8 cellular contexts compared by ENCODE assay signal in genomic region chr5:138032028-138032571, GRCh38. TPM values are rescaled to one million over a fixed set of nuclear protein-coding genes. Genes with fewer than 3 reads are reported as not detected.
DNase-seq lines count a peak whose midpoint lies in the region; ATAC-seq, FAIRE-seq and TF ChIP-seq lines count a peak whose summit lies in the region.

No MANE protein-coding gene starts in this region.

- BruUV-seq in K562 (replicated peaks; lab: Mats Ljungman, UMichigan) = no TSS peak

- POLR2A ChIA-PET in AG04450 (lab: Yijun Ruan, JAX) = interaction anchor here (0.8 kb wide), 1 partner anchor 31 kb away, joined by 6 read pairs; no protein-coding TSS in a partner anchor
- POLR2A ChIA-PET in K562 (lab: Yijun Ruan, JAX) = no interaction called here

- intact Hi-C loops in K562 (cut with micrococcal nuclease) = loop anchor here (2.0 to 5.0 kb wide), 3 partner anchors 33 to 280 kb away; partner anchors contain the start of gene HNRNPA0

- H3K36me3 ChIP-seq in K562 (ENCODE audit: control insufficient read depth, insufficient read depth, low read length) (peaks cover 14% of the 10 kb centered on the region; the same call in 2 of the 3 replicates), iPS-18a (ENCODE audit: control insufficient read depth, low read depth, low read length) (no peaks in the 10 kb centered on the region)

- peak overlapping the region; percentile 96 for H3K4me3 ChIP-seq in AG04450 (ENCODE audit: low read depth, low read length)
- peak overlapping the region; percentile 85 for H3K4me3 ChIP-seq in K562
- H3K4me3 ChIP-seq in iPS-18a (ENCODE audit: low read length) = peak overlapping the region; percentile 88
- peak overlapping the region; percentile 73 to 100 (median 97) for H3K4me3 ChIP-seq in skin epidermis

- no peak for DNase-seq in AG04450 (ENCODE audit: low read depth, low spot score)
- peak; percentile 92 for DNase-seq in OCI-M1 (lab: John Stamatoyannopoulos, UW)
- DNase-seq in K562 (ENCODE audit: extremely low read depth in 1 of 4, low spot score in 3 of 4) = peak in 1 of 4 experiments; percentile 67
- no peak for DNase-seq in NCI-H524 (lab: John Stamatoyannopoulos, UW)

- ATAC-seq in GM18517 (IDR thresholded peaks at IDR 0.05; ENCODE audit: unreplicated experiment) (peak; percentile 43), HG02973 (IDR thresholded peaks at IDR 0.05; ENCODE audit: unreplicated experiment) (peak; percentile 32), K562 (peak; percentile 58)

- peak overlapping the region; percentile 98 for H3K27ac ChIP-seq in AG04450 (ENCODE audit: low read depth, low read length)
- peak overlapping the region; percentile 95 for H3K27ac ChIP-seq in K562 (ENCODE audit: extremely low read depth, low read depth, low read length)
- no peak overlapping the region for H3K27ac ChIP-seq in iPS-18a (ENCODE audit: low read length)
- H3K27ac ChIP-seq in skin epidermis = peak overlapping the region; percentile 79 to 100 (median 96)

- H3K9me3 ChIP-seq in AG04450 (ENCODE audit: control insufficient read depth, insufficient read depth, low read length) = peaks cover 7% of the 10 kb centered on the region; the same call in 1 of the 2 replicates
- H3K9me3 ChIP-seq in K562 (replicated peaks; ENCODE audit: control insufficient read depth, insufficient read depth, low read depth, low read length) = no peaks in the 10 kb centered on the region; the same call in 1 of the 2 replicates
- no peaks in the 10 kb centered on the region for H3K9me3 ChIP-seq in iPS-18a (ENCODE audit: control insufficient read depth, low read depth, low read length)

- TF ChIP-seq RAD21 in K562 (CRISPR knock-in tag; conservative IDR thresholded peaks at IDR 0.05 in 1 of 2, IDR thresholded peaks at IDR 0.05 in 1 of 2) = no peak

- no peak for TF ChIP-seq EP300 in K562 (IDR thresholded peaks at IDR 0.05; ENCODE audit: low read length)

- H3K79me2 ChIP-seq in K562 (ENCODE audit: control insufficient read depth, insufficient read depth, low read length) = peaks cover 58% of the 10 kb centered on the region

- TF ChIP-seq POLR2A in K562 (conservative IDR thresholded peaks at IDR 0.05) = no peak

- no peaks in the 10 kb centered on the region for H3K9me1 ChIP-seq in K562 (ENCODE audit: control insufficient read depth, insufficient read depth, low read length)

- H2AFZ ChIP-seq in K562 (ENCODE audit: low read depth, low read length) = peak overlapping the region; percentile 92

- in situ Hi-C loops in K562 (cut with MboI) = no loop called here

- H3K4me2 ChIP-seq in K562 (ENCODE audit: insufficient read depth, low read length) = peak overlapping the region; percentile 90

- CTCF ChIA-PET in AG04450 (lab: Charles Lee) = interaction anchor here (0.6 to 8.5 kb wide), 2 partner anchors 33 to 38 kb away, joined by 3 to 260 read pairs; no protein-coding TSS in a partner anchor
- CTCF ChIA-PET in K562 (lab: Yijun Ruan, JAX; ENCODE audit: low intra/inter-chr PET ratio) = no interaction called here

- H3K4me1 ChIP-seq in K562 (replicated peaks in 1 of 2; ENCODE audit: control insufficient read depth in 2 of 2, insufficient read depth in 2 of 2, low read length in 2 of 2) (peaks cover 19 to 20% of the 10 kb centered on the region in 2 experiments; a peak in 4 of 5 replicates), iPS-18a (ENCODE audit: control insufficient read depth, low read depth, low read length) (peaks cover 5% of the 10 kb centered on the region)

- TF ChIP-seq CTCF in AG04450 (IDR thresholded peaks at IDR 0.05; ENCODE audit: low read depth, low read length) = 0 out of 2 replicates have a peak, but pooled peaks have one; percentile 4
- 0 out of 6 replicates have a peak, but pooled peaks of 1 of the 3 experiments have one; percentile 15 for TF ChIP-seq CTCF in K562 (IDR thresholded peaks at IDR 0.05 in 2 of 3, conservative IDR thresholded peaks at IDR 0.05 in 1 of 3; ENCODE audit: insufficient read depth in 2 of 3, low read depth in 1 of 3, low read length in 3 of 3)

- peak; percentile 48 for FAIRE-seq in K562 (lab: Jason Lieb, UNC)

- no peaks in the 10 kb centered on the region for H3K27me3 ChIP-seq in AG04450 (ENCODE audit: control insufficient read depth, insufficient read depth, low read length)
- no peaks in the 10 kb centered on the region for H3K27me3 ChIP-seq in K562 (ENCODE audit: control insufficient read depth in 2 of 2, insufficient read depth in 2 of 2, low read length in 2 of 2)
- no peaks in the 10 kb centered on the region for H3K27me3 ChIP-seq in iPS-18a (ENCODE audit: control insufficient read depth, insufficient read depth, low read length)

- under 1% methylated on average over 23 of the region's 24 CpGs for WGBS in K562 (ENCODE audit: insufficient coverage, low coverage, missing lambda C conversion rate)

- H3K9ac ChIP-seq in K562 (ENCODE audit: insufficient read depth in 1 of 2, low read depth in 2 of 2, low read length in 2 of 2) = peak overlapping the region; percentile 92 to 97
- peak overlapping the region; percentile 87 for H3K9ac ChIP-seq in iPS-18a (ENCODE audit: low read length)

- H4K20me1 ChIP-seq in K562 (replicated peaks; ENCODE audit: control insufficient read depth, insufficient read depth, low read length) = peaks cover 8% of the 10 kb centered on the region

TF ChIP-seq in K562, 482 proteins besides CTCF, POLR2A, EP300 and RAD21 (continues in another document):
- TF ChIP-seq ZNF778 (CRISPR knock-in tag; IDR thresholded peaks at IDR 0.05) (no peak), ARID1B (IDR thresholded peaks at IDR 0.05) (no peak)

RNA-seq across cellular contexts. Expression of gene FAM13B, which starts 0.8 kb away (rescaled TPM):
- 19.0 and 25.0 TPM in 2 replicates for polyA plus RNA-seq in AG04450 (2011; rRNA removed)
- 11.2 and 24.5 TPM in 2 replicates for polyA minus RNA-seq in AG04450 (2011; rRNA and poly(A)+ RNA removed)
- total RNA-seq in K562 (2011; cell fraction: chromatin; rRNA removed; ENCODE audit: low replicate concordance) = 60.8 and 144 TPM in 2 replicates
- total RNA-seq in K562 (2011; cell fraction: nucleolus; rRNA removed) = 25.8 and 30.5 TPM in 2 replicates
- 59.5 and 73.2 TPM in 2 replicates for total RNA-seq in K562 (2011; cell fraction: nucleoplasm; rRNA removed)
- 7.0 and 12.4 TPM in 2 replicates for total RNA-seq in K562 (2014; rRNA removed)
- total RNA-seq in K562 (2014; rRNA removed; fragmentation: Illumina TruSeq; extraction: Trizol) = 18.0 and 23.0 TPM in 2 replicates
- total RNA-seq in K562 (2015; rRNA removed; fragmentation: Illumina TruSeq; extraction: Trizol) = 20.8 and 21.6 TPM in 2 replicates
- 14.9 and 15.1 TPM in 2 replicates for total RNA-seq in K562 (2021)
- polyA plus RNA-seq in K562 (2011; rRNA removed) = 14.1 and 14.8 TPM in 2 replicates
- polyA plus RNA-seq in K562 (2011; cell fraction: cytosol; rRNA removed) = 3.2 and 6.6 TPM in 2 replicates
- polyA plus RNA-seq in K562 (2011; cell fraction: nucleus; rRNA removed) = 22.0 and 28.3 TPM in 2 replicates
- 9.9 and 11.8 TPM in 2 replicates for polyA plus RNA-seq in K562 (2012)
- polyA plus RNA-seq in K562 (2014; fragmentation: Illumina TruSeq; extraction: Trizol) = 13.5 and 14.9 TPM in 2 replicates
- polyA plus RNA-seq in K562 (2014; fragmentation: Nextera tagmentation; extraction: Ambion mirVana) = 1 to 10 TPM; 2.3 to 6.1 TPM
- 10.1 TPM in 2 replicates for polyA plus RNA-seq in K562 (2014; rRNA removed)
- polyA minus RNA-seq in K562 (2011; rRNA and poly(A)+ RNA removed) = 24.7 and 30.3 TPM in 2 replicates
- 7.3 and 8.3 TPM in 2 replicates for polyA minus RNA-seq in K562 (2011; cell fraction: cytosol; rRNA and poly(A)+ RNA removed)
- 21.7 and 34.0 TPM in 2 replicates for polyA minus RNA-seq in K562 (2011; cell fraction: nucleus; rRNA and poly(A)+ RNA removed)

RNA-seq across cellular contexts. Expression of gene WNT8A, which starts 51.7 kb away (rescaled TPM):
- polyA plus RNA-seq in AG04450 (2011; rRNA removed) (not detected in 2 replicates), K562 (2011; rRNA removed) (not detected in 2 replicates), K562 (2014; fragmentation: Illumina TruSeq; extraction: Trizol) (not detected in 2 replicates), K562 (2014; fragmentation: Nextera tagmentation; extraction: Ambion mirVana) (not detected), K562 (2014; rRNA removed) (not detected in 2 replicates)
- not detected in 2 replicates for polyA minus RNA-seq in AG04450 (2011; rRNA and poly(A)+ RNA removed)
- total RNA-seq in K562 (2011; cell fraction: chromatin; rRNA removed; ENCODE audit: low replicate concordance) = not detected in 2 replicates
- not detected in 2 replicates for total RNA-seq in K562 (2011; cell fraction: nucleolus; rRNA removed)
- total RNA-seq in K562 (2011; cell fraction: nucleoplasm; rRNA removed) = not detected in 2 replicates
- total RNA-seq in K562 (2014; rRNA removed) (not detected in 2 replicates), K562 (2014; rRNA removed; fragmentation: Illumina TruSeq; extraction: Trizol) (not detected in 2 replicates), K562 (2015; rRNA removed; fragmentation: Illumina TruSeq; extraction: Trizol) (not detected in 2 replicates), K562 (2021) (not detected in 2 replicates)
- polyA plus RNA-seq in K562 (2011; cell fraction: cytosol; rRNA removed) = not detected in 2 replicates
- not detected in 2 replicates for polyA plus RNA-seq in K562 (2011; cell fraction: nucleus; rRNA removed)
- polyA plus RNA-seq in K562 (2012) = not detected in 2 replicates
- not detected in 2 replicates for polyA minus RNA-seq in K562 (2011; rRNA and poly(A)+ RNA removed)
- not detected in 2 replicates for polyA minus RNA-seq in K562 (2011; cell fraction: cytosol; rRNA and poly(A)+ RNA removed)
- not detected in 2 replicates for polyA minus RNA-seq in K562 (2011; cell fraction: nucleus; rRNA and poly(A)+ RNA removed)
